In the genomic region with DNA sequence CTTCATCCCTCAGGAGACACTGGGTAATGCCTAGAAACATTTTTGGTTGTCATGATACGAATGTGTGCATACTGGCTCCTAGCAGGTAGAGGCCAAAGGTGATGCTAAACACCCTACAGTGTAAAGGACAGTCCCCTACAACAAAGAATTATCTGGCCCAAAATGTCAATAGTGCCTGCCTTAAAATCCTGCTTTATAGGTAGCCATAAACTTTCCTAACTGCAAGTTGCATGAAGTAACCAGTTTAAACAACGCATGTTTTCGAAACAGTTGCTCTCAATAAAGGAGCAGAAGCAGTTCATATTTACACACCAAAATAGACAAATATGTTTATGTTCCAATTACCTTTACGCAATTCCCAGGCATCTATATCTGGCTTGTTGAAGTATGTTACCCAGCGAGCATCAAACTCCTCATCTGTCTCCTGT, we compare ENCODE assay signal across 21 cellular contexts.
"Had no signal": no experiment of that assay in that cellular context is flagged by ENCODE, and none has a peak within 500 bp of the region (broad histone marks: within the 10 kb centered on the region; RNA-seq: fewer than 3 reads in every experiment).

No MANE protein-coding gene starts in this region.

- H3K27ac Mint-ChIP-seq: activated CD8-positive, alpha-beta T cell treated with anti-CD3 and anti-CD28 coated beads, Interleukin-2, amount 10 ng/mL, durations not matched to agents 7 days and 5 days; activated naive CD4-positive, alpha-beta T cell treated with anti-CD3 and anti-CD28 coated beads for 36 hours; activated T-cell treated with anti-CD3 and anti-CD28 coated beads, Interleukin-2, amount 50 U/mL, for 24 hours; endodermal cell; natural killer cell treated with Interleukin-12 subunit alpha and Interleukin-12 subunit beta and Interleukin-15 and Interleukin-18, amount 100 ng/mL, for 72 hours; stimulated activated naive B cell treated with anti-CD40 and anti-IgM and Interleukin-4, amounts not matched to agents 10 μg/mL and 1 μg/mL and 100 μg/mL, for 72 hours had no signal

- H3K4me3 Mint-ChIP-seq: activated CD4-positive, alpha-beta T cell treated with anti-CD3 and anti-CD28 coated beads, Interleukin-2, amount 10 ng/mL, durations not matched to agents 7 days and 5 days; activated CD8-positive, alpha-beta T cell treated with anti-CD3 and anti-CD28 coated beads, Interleukin-2, amount 10 ng/mL, durations not matched to agents 7 days and 5 days; activated naive CD4-positive, alpha-beta T cell treated with anti-CD3 and anti-CD28 coated beads for 36 hours; activated T-cell treated with anti-CD3 and anti-CD28 coated beads, Interleukin-2, amount 50 U/mL, for 24 hours; endodermal cell; natural killer cell treated with Interleukin-12 subunit alpha and Interleukin-12 subunit beta and Interleukin-15 and Interleukin-18, amount 100 ng/mL, for 72 hours; stimulated activated naive B cell treated with anti-CD40 and anti-IgM and Interleukin-4, amounts not matched to agents 10 μg/mL and 1 μg/mL and 100 μg/mL, for 72 hours had no signal

- H3K27me3 Mint-ChIP-seq: activated CD4-positive, alpha-beta T cell treated with anti-CD3 and anti-CD28 coated beads, Interleukin-2, amount 10 ng/mL, durations not matched to agents 7 days and 5 days; activated T-cell treated with anti-CD3 and anti-CD28 coated beads, Interleukin-2, amount 50 U/mL, for 24 hours; natural killer cell treated with Interleukin-12 subunit alpha and Interleukin-12 subunit beta and Interleukin-15 and Interleukin-18, amount 100 ng/mL, for 72 hours; stimulated activated naive B cell treated with anti-CD40 and anti-IgM and Interleukin-4, amounts not matched to agents 10 μg/mL and 1 μg/mL and 100 μg/mL, for 72 hours had no signal

- H3K27me3 ChIP-seq: body of pancreas, colonic mucosa, foreskin keratinocyte, upper lobe of right lung had no signal

- H3K4me3 ChIP-seq: body of pancreas, colonic mucosa, lung, thoracic aorta, upper lobe of right lung had no signal

- H3K4me1 Mint-ChIP-seq: endodermal cell had no signal

- H3K9me3 ChIP-seq: body of pancreas, colonic mucosa, thoracic aorta, upper lobe of right lung had no signal

- H3K4me1 ChIP-seq: foreskin keratinocyte had no signal

- H3K9me3 Mint-ChIP-seq: activated CD4-positive, alpha-beta T cell treated with anti-CD3 and anti-CD28 coated beads, Interleukin-2, amount 10 ng/mL, durations not matched to agents 7 days and 5 days; activated naive CD4-positive, alpha-beta T cell treated with anti-CD3 and anti-CD28 coated beads for 36 hours; activated T-cell treated with anti-CD3 and anti-CD28 coated beads, Interleukin-2, amount 50 U/mL, for 24 hours; endodermal cell; natural killer cell treated with Interleukin-12 subunit alpha and Interleukin-12 subunit beta and Interleukin-15 and Interleukin-18, amount 100 ng/mL, for 72 hours; stimulated activated naive B cell treated with anti-CD40 and anti-IgM and Interleukin-4, amounts not matched to agents 10 μg/mL and 1 μg/mL and 100 μg/mL, for 72 hours had no signal

- H3K27ac ChIP-seq: body of pancreas, foreskin keratinocyte, thoracic aorta, upper lobe of right lung had no signal

- ATAC-seq: activated CD4-positive, CD25-positive, alpha-beta regulatory T cell treated with anti-CD3 and anti-CD28 coated beads, Interleukin-2, amount 50 U/mL, for 24 hours; activated CD8-positive, alpha-beta T cell treated with anti-CD3 and anti-CD28 coated beads, Interleukin-2, amount 10 ng/mL, durations not matched to agents 7 days and 5 days; body of pancreas; foreskin keratinocyte; natural killer cell treated with Interleukin-12 subunit alpha and Interleukin-12 subunit beta and Interleukin-15 and Interleukin-18, amount 100 ng/mL, for 72 hours; stimulated activated naive B cell treated with anti-CD40 and anti-IgM and Interleukin-4, amounts not matched to agents 10 μg/mL and 1 μg/mL and 100 μg/mL, for 72 hours; upper lobe of right lung had no signal

- DNase-seq: activated CD4-positive, alpha-beta T cell treated with anti-CD3 and anti-CD28 coated beads, Interleukin-2, amount 10 ng/mL, durations not matched to agents 7 days and 5 days; activated CD8-positive, alpha-beta T cell treated with anti-CD3 and anti-CD28 coated beads, Interleukin-2, amount 10 ng/mL, durations not matched to agents 7 days and 5 days; activated naive CD4-positive, alpha-beta T cell treated with anti-CD3 and anti-CD28 coated beads for 36 hours; activated T-cell treated with anti-CD3 and anti-CD28 coated beads, Interleukin-2, amount 50 U/mL, for 24 hours; body of pancreas; central memory CD4-positive, alpha-beta T cell; colonic mucosa; endodermal cell; foreskin keratinocyte; glutamatergic neuron; hippocampal formation; left cardiac atrium; retina; stimulated activated naive B cell treated with anti-CD40 and anti-IgM and Interleukin-4, amounts not matched to agents 10 μg/mL and 1 μg/mL and 100 μg/mL, for 72 hours; T-helper 1 cell; T-helper 9 cell had no signal
